25 cellular contexts compared by ENCODE assay signal in genomic region chr20:53712212-53712977, GRCh38.
DNase-seq lines count a peak whose midpoint lies in the region; ATAC-seq, FAIRE-seq and TF ChIP-seq lines count a peak whose summit lies in the region.
"Had no signal": no experiment of that assay in that cellular context is flagged by ENCODE, and none has a peak within 500 bp of the region (broad histone marks: within the 10 kb centered on the region; RNA-seq: fewer than 3 reads in every experiment).

No MANE protein-coding gene starts in this region.

- 74% methylated on average over 17 of the region's 17 CpGs; no CpG with 5 or more reads in 1 of the 2 experiments for WGBS in H1 (ENCODE audit: extremely low coverage in 1 of 2, insufficient coverage in 1 of 2, insufficient read length in 1 of 2, insufficient replicate concordance in 2 of 2, low coverage in 1 of 2, low lambda C conversion rate in 2 of 2, missing lambda C conversion rate in 1 of 2), 2 experiments
- WGBS in neuronal stem cell (ENCODE audit: extremely low coverage in 2 of 2, insufficient read length in 2 of 2, insufficient replicate concordance in 1 of 2), 2 donors, result no CpG with 5 or more reads among the region's 17 CpGs

- H2AK5ac ChIP-seq in H1 (ENCODE audit: low read depth, low read length) (peak overlapping the region; percentile 54), neuronal stem cell (ENCODE audit: low read depth, low read length) (no peak overlapping the region)

- H3K36me3 ChIP-seq in H1 (ENCODE audit: control insufficient read depth in 2 of 4, insufficient read depth in 4 of 4, low read length in 3 of 4) (no peaks in the 10 kb centered on the region), neuronal stem cell (replicated peaks in 1 of 2; ENCODE audit: control insufficient read depth in 2 of 2, insufficient read depth in 2 of 2, low read length in 2 of 2) (no peaks in the 10 kb centered on the region)
- H3K36me3 ChIP-seq: spleen had no signal

- no peak overlapping the region for H3K4me3 Mint-ChIP-seq in activated T-cell treated with anti-CD3 and anti-CD28 coated beads, Interleukin-2, amount 50 U/mL, for 24 hours
- H3K4me3 Mint-ChIP-seq: activated CD8-positive, alpha-beta T cell treated with anti-CD3 and anti-CD28 coated beads, Interleukin-2, amount 10 ng/mL, durations not matched to agents 7 days and 5 days; central memory CD8-positive, alpha-beta T cell; memory B cell; stimulated activated naive B cell treated with anti-CD40 and anti-IgM and Interleukin-4, amounts not matched to agents 10 μg/mL and 1 μg/mL and 100 μg/mL, for 72 hours had no signal

- H4K5ac ChIP-seq in H1 (ENCODE audit: insufficient read length, low read depth, low read length), result peak overlapping the region; percentile 7

- no peak overlapping the region for H3K23ac ChIP-seq in H1 (ENCODE audit: insufficient read length)
- no peak overlapping the region for H3K23ac ChIP-seq in neuronal stem cell (ENCODE audit: low read depth, low read length, poor library complexity)

- FAIRE-seq in H1 (lab: Jason Lieb, UNC), result no peak

- H2BK15ac ChIP-seq in H1 (ENCODE audit: low read length) (no peak overlapping the region), neuronal stem cell (ENCODE audit: low read length) (no peak overlapping the region)

- H4K91ac ChIP-seq in H1 (replicated peaks; ENCODE audit: insufficient read length, low read length), result peak overlapping the region; percentile 31
- H4K91ac ChIP-seq in neuronal stem cell (ENCODE audit: low read depth, low read length, poor library complexity), result no peak overlapping the region

- H3K9ac ChIP-seq in H1 (replicated peaks in 1 of 4; ENCODE audit: extremely low read depth in 1 of 4, low read depth in 3 of 4, low read length in 3 of 4), result no peak overlapping the region
- H3K9ac ChIP-seq in neuronal stem cell (ENCODE audit: low read depth, low read length, poor library complexity), result no peak overlapping the region

- H3K4me2 ChIP-seq in H1 (ENCODE audit: insufficient read depth in 1 of 2, low read depth in 2 of 2, low read length in 2 of 2) (no peak overlapping the region), neuronal stem cell (ENCODE audit: insufficient read depth, low read length, poor library complexity, severe bottlenecking) (no peak overlapping the region)

- no peak for TF ChIP-seq POLR2A in H1 (IDR thresholded peaks at IDR 0.05; ENCODE audit: control extremely low read depth in 1 of 2, low read depth in 2 of 2, low read length in 2 of 2)

- H3K4me3 ChIP-seq in H1 (ENCODE audit: extremely low read depth in 1 of 4, insufficient read depth in 2 of 4, low read depth in 3 of 4, low read length in 4 of 4) (no peak overlapping the region), neuronal stem cell (ENCODE audit: low read length in 2 of 2) (no peak overlapping the region), dorsolateral prefrontal cortex (no peak overlapping the region)
- H3K4me3 ChIP-seq: spleen had no signal

- POLR2A ChIA-PET in H1 (lab: Charles Lee; ENCODE audit: partially characterized antibody), result interaction anchor here (0.6 to 1.0 kb wide), 2 partner anchors 203 to 764 kb away, joined by 3 read pairs; no protein-coding TSS in a partner anchor

- H3K9me3 Mint-ChIP-seq in activated T-cell treated with anti-CD3 and anti-CD28 coated beads, Interleukin-2, amount 50 U/mL, for 24 hours, result no peaks in the 10 kb centered on the region
- H3K9me3 Mint-ChIP-seq: central memory CD8-positive, alpha-beta T cell had no signal

- H3K4ac ChIP-seq in H1 (replicated peaks; ENCODE audit: insufficient read length, low read depth, low read length) (no peak overlapping the region), neuronal stem cell (ENCODE audit: low read length) (no peak overlapping the region)

- H2BK120ac ChIP-seq in H1 (replicated peaks; ENCODE audit: low read depth, low read length) (peak overlapping the region; percentile 51), neuronal stem cell (ENCODE audit: low read depth, low read length) (no peak overlapping the region)

- H3K36me3 Mint-ChIP-seq in activated T-cell treated with anti-CD3 and anti-CD28 coated beads, Interleukin-2, amount 50 U/mL, for 24 hours (ENCODE audit: low read depth), result no peaks in the 10 kb centered on the region
- H3K36me3 Mint-ChIP-seq: memory B cell had no signal

- H3K79me1 ChIP-seq in H1 (ENCODE audit: low read depth, low read length), result no peaks in the 10 kb centered on the region
- H3K79me1 ChIP-seq in neuronal stem cell (ENCODE audit: low read depth, low read length), result no peaks in the 10 kb centered on the region

- peak overlapping the region; percentile 99 for H2BK12ac ChIP-seq in H1 (ENCODE audit: low read depth, low read length)
- no peak overlapping the region for H2BK12ac ChIP-seq in neuronal stem cell (ENCODE audit: low read length)

- DNase-seq in DMS79 treated with DMSO at 0.1 percent for 48 hours (lab: John Stamatoyannopoulos, UW), result peak; percentile 86
- DNase-seq in NCI-H1105 (lab: John Stamatoyannopoulos, UW), result peak; percentile 70
- DNase-seq in H1 (ENCODE audit: low read depth in 1 of 2, low spot score in 2 of 2), result peak in 1 of 2 experiments; percentile 57
- no peak for DNase-seq in neuronal stem cell (ENCODE audit: low spot score)
- no peak for DNase-seq in activated T-cell treated with anti-CD3 and anti-CD28 coated beads, Interleukin-2, amount 50 U/mL, for 24 hours
- DNase-seq in dorsolateral prefrontal cortex, result no peak
- DNase-seq in GOT3 (lab: John Stamatoyannopoulos, UW), result no peak
- DNase-seq: ACHN; activated CD8-positive, alpha-beta T cell treated with anti-CD3 and anti-CD28 coated beads, Interleukin-2, amount 10 ng/mL, durations not matched to agents 7 days and 5 days; activated effector memory CD4-positive, alpha-beta T cell treated with anti-CD3 and anti-CD28 coated beads, Interleukin-2, amount 50 U/mL, for 16 hours; activated T-cell treated with anti-CD3 and anti-CD28 coated beads for 4 hours; C1 segment of cervical spinal cord; Calu3; kidney glomerular epithelial cell; MV-4-11; NCI-H1930; SHP77; stimulated activated CD4-positive, alpha-beta T cell treated with anti-CD3 and anti-CD28 coated beads, Interleukin-4, amount 100 ng/mL, for 1 hour; stimulated activated naive B cell treated with anti-CD40 and anti-IgM and Interleukin-4, amounts not matched to agents 10 μg/mL and 1 μg/mL and 100 μg/mL, for 72 hours; T1000 had no signal

- peak overlapping the region; percentile 76; the same call in 1 of the 2 replicates for H4K8ac ChIP-seq in H1 (ENCODE audit: extremely low read depth, insufficient read depth, low read length)
- H4K8ac ChIP-seq in neuronal stem cell (ENCODE audit: low read depth, low read length), result no peak overlapping the region

- TF ChIP-seq RAD21 in H1 (IDR thresholded peaks at IDR 0.05 in 1 of 2, conservative IDR thresholded peaks at IDR 0.05 in 1 of 2; ENCODE audit: low read depth in 2 of 2, low read length in 2 of 2), result peak in 1 of 2 experiments; percentile 22; a peak in 1 of 4 replicates

- no peak overlapping the region for H3K27ac Mint-ChIP-seq in activated T-cell treated with anti-CD3 and anti-CD28 coated beads, Interleukin-2, amount 50 U/mL, for 24 hours
- H3K27ac Mint-ChIP-seq: memory B cell had no signal

- H3K23me2 ChIP-seq in H1 (ENCODE audit: low read depth, low read length), result peaks cover under 1% of the 10 kb centered on the region

- no peak for TF ChIP-seq CTCF in H1 (IDR thresholded peaks at IDR 0.05; ENCODE audit: control extremely low read depth in 1 of 3, insufficient read depth in 1 of 3, low read depth in 1 of 3, low read length in 3 of 3)
- TF ChIP-seq CTCF in dorsolateral prefrontal cortex (IDR thresholded peaks at IDR 0.05 in 54 of 56, conservative IDR thresholded peaks at IDR 0.05 in 2 of 56; ENCODE audit: low read depth in 1 of 56, partially characterized antibody in 56 of 56), result no peak

- peak overlapping the region; percentile 86 for H2AFZ ChIP-seq in H1 (ENCODE audit: low read length)
- H2AFZ ChIP-seq in neuronal stem cell (ENCODE audit: low read length), result peak overlapping the region; percentile 70

- peaks cover 41% of the 10 kb centered on the region for H3K4me1 Mint-ChIP-seq in activated T-cell treated with anti-CD3 and anti-CD28 coated beads, Interleukin-2, amount 50 U/mL, for 24 hours (ENCODE audit: low read depth)

- H2BK20ac ChIP-seq in H1 (ENCODE audit: low read length), result peak overlapping the region; percentile 63; the same call in 1 of the 2 replicates

- H3K14ac ChIP-seq in H1 (ENCODE audit: insufficient read length) (no peak overlapping the region), neuronal stem cell (ENCODE audit: low read length) (no peak overlapping the region)

- no peaks in the 10 kb centered on the region for H3K9me3 ChIP-seq in H1 (ENCODE audit: insufficient read depth in 2 of 2, low read depth in 1 of 2, low read length in 1 of 2)
- no peaks in the 10 kb centered on the region for H3K9me3 ChIP-seq in neuronal stem cell (replicated peaks in 1 of 2; ENCODE audit: control insufficient read depth in 2 of 2, insufficient read depth in 1 of 2, low read depth in 1 of 2, low read length in 2 of 2)
- H3K9me3 ChIP-seq: spleen had no signal

- no peaks in the 10 kb centered on the region for H4K20me1 ChIP-seq in H1 (replicated peaks in 1 of 2; ENCODE audit: control insufficient read depth in 1 of 2, insufficient read depth in 2 of 2, low read length in 2 of 2)

- H3K27ac ChIP-seq in H1 (ENCODE audit: low read depth, low read length) (no peak overlapping the region), neuronal stem cell (replicated peaks; ENCODE audit: low read length) (no peak overlapping the region), dorsolateral prefrontal cortex (no peak overlapping the region)

- H3K4me1 ChIP-seq in H1 (replicated peaks in 1 of 4; ENCODE audit: control insufficient read depth in 3 of 4, insufficient read depth in 4 of 4, low read length in 3 of 4) (peaks cover 10 to 22% (median 16%) of the 10 kb centered on the region in 4 experiments), neuronal stem cell (ENCODE audit: control insufficient read depth in 2 of 2, insufficient read depth in 1 of 2, low read depth in 1 of 2, low read length in 2 of 2) (peaks cover 8 to 14% of the 10 kb centered on the region in 2 donors)

- no peaks in the 10 kb centered on the region for H3K79me2 ChIP-seq in H1 (ENCODE audit: control insufficient read depth in 1 of 2, insufficient read depth in 2 of 2, low read length in 2 of 2)

- no peak for TF ChIP-seq EP300 in H1 (IDR thresholded peaks at IDR 0.05; ENCODE audit: borderline replicate concordance in 1 of 2, low read depth in 2 of 2, low read length in 2 of 2)

- H2BK5ac ChIP-seq in H1 (ENCODE audit: low read depth, low read length) (peak overlapping the region; percentile 92), neuronal stem cell (ENCODE audit: low read length) (no peak overlapping the region)

- H3K27me3 Mint-ChIP-seq in activated T-cell treated with anti-CD3 and anti-CD28 coated beads, Interleukin-2, amount 50 U/mL, for 24 hours, result no peaks in the 10 kb centered on the region
- H3K27me3 Mint-ChIP-seq: central memory CD8-positive, alpha-beta T cell; memory B cell; stimulated activated naive B cell treated with anti-CD40 and anti-IgM and Interleukin-4, amounts not matched to agents 10 μg/mL and 1 μg/mL and 100 μg/mL, for 72 hours had no signal

- no peaks in the 10 kb centered on the region; a peak in 1 of 7 replicates for H3K27me3 ChIP-seq in H1 (replicated peaks in 1 of 4; ENCODE audit: control insufficient read depth in 3 of 4, extremely low read depth in 1 of 4, insufficient read depth in 3 of 4, low read length in 3 of 4)
- H3K27me3 ChIP-seq in neuronal stem cell (ENCODE audit: control insufficient read depth in 3 of 3, insufficient read depth in 3 of 3, low read depth in 1 of 3, low read length in 3 of 3), result no peaks in the 10 kb centered on the region
- H3K27me3 ChIP-seq in dorsolateral prefrontal cortex, result no peaks in the 10 kb centered on the region
- H3K27me3 ChIP-seq: spleen had no signal

- H3K56ac ChIP-seq in H1 (replicated peaks; ENCODE audit: insufficient read length, low read depth, low read length), result no peak overlapping the region

- CTCF ChIA-PET in H1 (lab: Charles Lee; ENCODE audit: partially characterized antibody), result interaction anchor here (0.7 to 2.1 kb wide), 2 partner anchors 52 to 203 kb away, joined by 3 to 9 read pairs; no protein-coding TSS in a partner anchor

- H3K18ac ChIP-seq in H1 (ENCODE audit: extremely low read depth, low read length), result peak overlapping the region; percentile 71; the same call in 1 of the 2 replicates
- H3K18ac ChIP-seq in neuronal stem cell (ENCODE audit: low read length), result no peak overlapping the region

- no peak for ATAC-seq in HG02571 (IDR thresholded peaks at IDR 0.05; ENCODE audit: unreplicated experiment)
- ATAC-seq: activated CD4-positive, CD25-positive, alpha-beta regulatory T cell treated with anti-CD3 and anti-CD28 coated beads, Interleukin-2, amount 50 U/mL, for 24 hours; activated CD8-positive, alpha-beta T cell treated with anti-CD3 and anti-CD28 coated beads, Interleukin-2, amount 10 ng/mL, durations not matched to agents 7 days and 5 days; stimulated activated naive B cell treated with anti-CD40 and anti-IgM and Interleukin-4, amounts not matched to agents 10 μg/mL and 1 μg/mL and 100 μg/mL, for 72 hours had no signal

- intact Hi-C loops in dorsolateral prefrontal cortex (cut with DNase I), result no loop called here

Comparison
In these comparisons a context has a peak if more than half of its experiments do, and no peak if none do; other contexts are left out.
1. DNase-seq: peak in DMS79 treated with DMSO at 0.1 percent for 48 hours (single experiment) and NCI-H1105 (single experiment); none in neuronal stem cell (single experiment), activated T-cell treated with anti-CD3 and anti-CD28 coated beads, Interleukin-2, amount 50 U/mL, for 24 hours (single experiment), dorsolateral prefrontal cortex (0 of 10) and GOT3 (single experiment).